8 cellular contexts compared by ENCODE assay signal in genomic region chr17:6640536-6641373, GRCh38. TPM values are rescaled to one million over a fixed set of nuclear protein-coding genes. Genes with fewer than 3 reads are reported as not detected.
DNase-seq lines count a peak whose midpoint lies in the region; ATAC-seq and TF ChIP-seq lines count a peak whose summit lies in the region.

TSS of gene KIAA0753 (minus strand) at chr17:6640711. CDS start at chr17:6635103, 5,608 bp downstream.
TSS of gene TXNDC17 (plus strand) at chr17:6641060. CDS start at chr17:6641083, 23 bp downstream.

- peak within 1 kb of the TSS; percentile 77 to 96 for H3K14ac ChIP-seq in mesenchymal stem cell (ENCODE audit: low read length in 2 of 2)

- H3K27ac ChIP-seq in CD8-positive, alpha-beta T cell (ENCODE audit: low read depth, low read length): peak within 1 kb of the TSS; percentile 91
- H3K27ac ChIP-seq in effector memory CD4-positive, alpha-beta T cell (ENCODE audit: insufficient read depth, low read length, poor library complexity, severe bottlenecking): peak within 1 kb of the TSS; percentile 82
- peak within 1 kb of the TSS; percentile 93 for H3K27ac ChIP-seq in mesenchymal stem cell (ENCODE audit: low read length, poor library complexity, severe bottlenecking)

- H3K36me3 ChIP-seq in CD8-positive, alpha-beta T cell (ENCODE audit: insufficient read depth, low read length): peaks cover 19% of the 10 kb centered on the region
- H3K36me3 ChIP-seq in effector memory CD4-positive, alpha-beta T cell (ENCODE audit: control insufficient read depth, insufficient read depth, low read length): peaks cover 14% of the 10 kb centered on the region
- peaks cover 21 to 37% of the 10 kb centered on the region in 2 experiments for H3K36me3 ChIP-seq in mesenchymal stem cell (ENCODE audit: control insufficient read depth in 1 of 2, insufficient read depth in 2 of 2, low read depth in 1 of 2, low read length in 2 of 2)

- POLR2A ChIA-PET in CD8-positive, alpha-beta T cell (lab: Charles Lee): interaction anchor here (1.6 to 3.0 kb wide), 2 partner anchors 10 to 12 kb away, joined by 3 to 38 read pairs; partner anchors contain the start of genes C17orf100 and MED31

- peaks cover 37% of the 10 kb centered on the region for H3K36me3 Mint-ChIP-seq in CD8-positive, alpha-beta T cell

- H2AFZ ChIP-seq in mesenchymal stem cell (ENCODE audit: low read depth, low read length): peak within 1 kb of the TSS; percentile 76

- H3K4me1 ChIP-seq in CD8-positive, alpha-beta T cell (ENCODE audit: insufficient read depth, low read length): peaks cover 25% of the 10 kb centered on the region
- H3K4me1 ChIP-seq in effector memory CD4-positive, alpha-beta T cell (ENCODE audit: control insufficient read depth, insufficient read depth, low read length, poor library complexity, severe bottlenecking): peaks cover 23% of the 10 kb centered on the region
- peaks cover 27% of the 10 kb centered on the region for H3K4me1 ChIP-seq in mesenchymal stem cell (ENCODE audit: control insufficient read depth, insufficient read depth, low read depth, low read length)

- peaks cover 45% of the 10 kb centered on the region for H3K4me1 Mint-ChIP-seq in CD8-positive, alpha-beta T cell (ENCODE audit: low read depth)

- H2BK120ac ChIP-seq in mesenchymal stem cell (ENCODE audit: low read depth, low read length): peak within 1 kb of the TSS; percentile 96

- peak; percentile 88 for ATAC-seq in CD8-positive, alpha-beta T cell
- peak; percentile 82 for ATAC-seq in GM19463 (IDR thresholded peaks at IDR 0.05; ENCODE audit: unreplicated experiment)

- peak within 1 kb of the TSS; percentile 97 for H3K4me3 Mint-ChIP-seq in CD8-positive, alpha-beta T cell

- DNase-seq in CD8-positive, alpha-beta T cell: peak; percentile 74 to 96 (median 88)
- peak; percentile 85 for DNase-seq in HS-5 (ENCODE audit: low read depth)
- DNase-seq in NOMO-1 (lab: John Stamatoyannopoulos, UW; ENCODE audit: unreplicated experiment in 2 of 2): peak; percentile 91 to 92
- peak; percentile 98 for DNase-seq in activated CD8-positive, alpha-beta memory T cell treated with anti-CD3 and anti-CD28 coated beads for 24 hours
- peak; percentile 77 to 82 (median 78) for DNase-seq in effector memory CD4-positive, alpha-beta T cell
- DNase-seq in mesenchymal stem cell: peak; percentile 94
- DNase-seq in stimulated activated CD8-positive, alpha-beta memory T cell treated with anti-CD3 and anti-CD28 coated beads, Interleukin-12 subunit alpha, Interleukin-12 subunit beta, amount 100 ng/mL, for 24 hours (ENCODE audit: extremely low read depth): peak; percentile 86

- H3K27me3 ChIP-seq in CD8-positive, alpha-beta T cell (ENCODE audit: insufficient read depth, low read length): no peaks in the 10 kb centered on the region
- H3K27me3 ChIP-seq in effector memory CD4-positive, alpha-beta T cell (replicated peaks; ENCODE audit: control insufficient read depth, insufficient read depth, low read length, poor library complexity, severe bottlenecking): no peaks in the 10 kb centered on the region
- no peaks in the 10 kb centered on the region for H3K27me3 ChIP-seq in mesenchymal stem cell (ENCODE audit: control insufficient read depth in 1 of 2, insufficient read depth in 1 of 2, low read length in 2 of 2)

- H3K4ac ChIP-seq in mesenchymal stem cell (ENCODE audit: low read depth in 1 of 2, low read length in 2 of 2): peak within 1 kb of the TSS; percentile 71 to 99

- peak within 1 kb of the TSS; percentile 89 to 90 for H3K18ac ChIP-seq in mesenchymal stem cell (ENCODE audit: low read depth in 1 of 2, low read length in 2 of 2)

- H3K27me3 Mint-ChIP-seq in CD8-positive, alpha-beta T cell (ENCODE audit: low read depth): no peaks in the 10 kb centered on the region

- peak within 1 kb of the TSS; percentile 92 for H2BK5ac ChIP-seq in mesenchymal stem cell (ENCODE audit: low read depth, low read length, poor library complexity, severe bottlenecking)

- H3K9ac ChIP-seq in mesenchymal stem cell (ENCODE audit: low read length): peak within 1 kb of the TSS; percentile 96

- TF ChIP-seq CTCF in CD8-positive, alpha-beta T cell (IDR thresholded peaks at IDR 0.05): no peak

- CTCF ChIA-PET in CD8-positive, alpha-beta T cell (lab: Charles Lee): interaction anchor here (1.3 kb wide), 1 partner anchor 168 kb away, joined by 3 read pairs; no protein-coding TSS in a partner anchor

- H4K8ac ChIP-seq in mesenchymal stem cell (ENCODE audit: low read length): peak within 1 kb of the TSS; percentile 81

- no peaks in the 10 kb centered on the region for H3K9me3 ChIP-seq in CD8-positive, alpha-beta T cell (ENCODE audit: low read length)
- no peaks in the 10 kb centered on the region for H3K9me3 ChIP-seq in effector memory CD4-positive, alpha-beta T cell (ENCODE audit: control insufficient read depth, low read length)
- no peaks in the 10 kb centered on the region for H3K9me3 ChIP-seq in mesenchymal stem cell (ENCODE audit: control insufficient read depth, low read length)

- H3K4me3 ChIP-seq in CD8-positive, alpha-beta T cell (ENCODE audit: low read depth, low read length): peak within 1 kb of the TSS; percentile 77
- H3K4me3 ChIP-seq in effector memory CD4-positive, alpha-beta T cell (ENCODE audit: insufficient read depth, low read depth, low read length, poor library complexity, severe bottlenecking): peak within 1 kb of the TSS; percentile 81
- peak within 1 kb of the TSS; percentile 87 to 100 for H3K4me3 ChIP-seq in mesenchymal stem cell (ENCODE audit: insufficient read depth in 1 of 2, low read depth in 1 of 2, low read length in 2 of 2)

- H2AK5ac ChIP-seq in mesenchymal stem cell (ENCODE audit: low read length, severe bottlenecking): no peak within 1 kb of the TSS

- peak within 1 kb of the TSS; percentile 72 for H4K91ac ChIP-seq in mesenchymal stem cell (ENCODE audit: low read length)

- peak within 1 kb of the TSS in 1 of 2 experiments; percentile 75 for H3K23ac ChIP-seq in mesenchymal stem cell (ENCODE audit: low read length in 2 of 2)

- WGBS in mesenchymal stem cell: under 1% methylated on average over 53 of the region's 57 CpGs

- H3K27ac Mint-ChIP-seq in CD8-positive, alpha-beta T cell: peak within 1 kb of the TSS; percentile 98

- peak within 1 kb of the TSS in 1 of 2 experiments; percentile 47 for H2BK12ac ChIP-seq in mesenchymal stem cell (ENCODE audit: low read length in 2 of 2)

- peak within 1 kb of the TSS; percentile 73 for H2BK15ac ChIP-seq in mesenchymal stem cell (ENCODE audit: low read depth, poor library complexity, severe bottlenecking)

- intact Hi-C loops in CD8-positive, alpha-beta T cell (cut with DNase I, micrococcal nuclease): loop anchor here (1.0 to 10.0 kb wide), 9 partner anchors 11 to 1156 kb away; partner anchors contain the start of genes C17orf100 (in 2 of the 2), MED31 (in 2 of the 2), DERL2 (in 1 of the 2) and MIS12 (in 1 of the 2)

- peaks cover 35% of the 10 kb centered on the region for H3K79me1 ChIP-seq in mesenchymal stem cell (replicated peaks; ENCODE audit: low read length, poor library complexity, severe bottlenecking)

- peak within 1 kb of the TSS; percentile 89 for H3K4me2 ChIP-seq in mesenchymal stem cell (ENCODE audit: low read length, poor library complexity, severe bottlenecking)

- no peaks in the 10 kb centered on the region for H3K9me3 Mint-ChIP-seq in CD8-positive, alpha-beta T cell

RNA-seq across cellular contexts. Expression of gene KIAA0753, which starts in this region (rescaled TPM):
- total RNA-seq in CD8-positive, alpha-beta T cell: 1 to 10 TPM; 5.1 to 6.9 TPM
- polyA plus RNA-seq in mesenchymal stem cell (2013, experiment 1 of 2): 9.2 TPM
- polyA plus RNA-seq in mesenchymal stem cell (2013, experiment 2 of 2): 9.4 TPM

RNA-seq across cellular contexts. Expression of gene TXNDC17, which starts in this region (rescaled TPM):
- total RNA-seq in CD8-positive, alpha-beta T cell: 10 to 100 TPM; 20.0 to 21.4 TPM
- polyA plus RNA-seq in mesenchymal stem cell (2013, experiment 1 of 2): 162 TPM
- polyA plus RNA-seq in mesenchymal stem cell (2013, experiment 2 of 2): 181 TPM

Comparison
In these comparisons a context has a peak if more than half of its experiments do, and no peak if none do; other contexts are left out.
1. Peak in every context shown above with its lines: DNase-seq, ATAC-seq, H3K4me3 ChIP-seq and H3K27ac ChIP-seq.